Comparison of ENCODE assay signal across 1 cellular context in genomic region chr6:16276991-16277981, GRCh38.
A peak's percentile ranks its signal among the peaks of the same experiment; 100 is the strongest.
TF ChIP-seq lines count a peak whose summit lies in the region.

No MANE protein-coding gene starts in this region.

TF ChIP-seq in K562, 482 proteins besides CTCF, POLR2A, EP300 and RAD21 (continued from another document and continues in another):
- no peak for TF ChIP-seq PRDM10 (IDR thresholded peaks at IDR 0.05; ENCODE audit: partially characterized antibody)
- no peak for TF ChIP-seq COPS2 (conservative IDR thresholded peaks at IDR 0.05)
- TF ChIP-seq HES1 (IDR thresholded peaks at IDR 0.05; ENCODE audit: low read depth) = no peak
- no peak for TF ChIP-seq TRIM25 (IDR thresholded peaks at IDR 0.05; ENCODE audit: borderline replicate concordance)
- TF ChIP-seq EP400 (IDR thresholded peaks at IDR 0.05) = no peak
- TF ChIP-seq CREB5 (CRISPR knock-in tag; IDR thresholded peaks at IDR 0.05) = no peak
- no peak for TF ChIP-seq ZNF274 (IDR thresholded peaks at IDR 0.05; ENCODE audit: borderline replicate concordance, low read depth, low read length)
- TF ChIP-seq CLOCK (CRISPR knock-in tag; IDR thresholded peaks at IDR 0.05; ENCODE audit: borderline replicate concordance) = no peak
- TF ChIP-seq MIER1 (IDR thresholded peaks at IDR 0.05; ENCODE audit: low read depth) = no peak
- no peak for TF ChIP-seq KLF10 (CRISPR knock-in tag; IDR thresholded peaks at IDR 0.05)
- TF ChIP-seq SMARCA4 (IDR thresholded peaks at IDR 0.05) = peak; percentile 84
- no peak for TF ChIP-seq CEBPZ (IDR thresholded peaks at IDR 0.05; ENCODE audit: borderline replicate concordance, low read depth, low read length)
- no peak for TF ChIP-seq POU5F1 (IDR thresholded peaks at IDR 0.05; ENCODE audit: borderline replicate concordance, low read depth, low read length, partially characterized antibody)
- TF ChIP-seq ZBTB49 (CRISPR knock-in tag; IDR thresholded peaks at IDR 0.05; ENCODE audit: borderline replicate concordance) = no peak
- TF ChIP-seq GATA2 (CRISPR knock-in tag; IDR thresholded peaks at IDR 0.05) = no peak
- no peak for TF ChIP-seq PHF8 (IDR thresholded peaks at IDR 0.05; ENCODE audit: borderline replicate concordance, low read length)
- no peak for TF ChIP-seq FOXA1 (IDR thresholded peaks at IDR 0.05; ENCODE audit: borderline replicate concordance)
- no peak; the same call in 1 of the 2 replicates for TF ChIP-seq PML (IDR thresholded peaks at IDR 0.05; ENCODE audit: low read length)
- no peak for TF ChIP-seq CREBBP (IDR thresholded peaks at IDR 0.05; ENCODE audit: low read depth, low read length)
- no peak for TF ChIP-seq ZNF778 (CRISPR knock-in tag; IDR thresholded peaks at IDR 0.05)
- TF ChIP-seq SMARCB1 (IDR thresholded peaks at IDR 0.05; ENCODE audit: insufficient read length, low read depth) = no peak
- no peak for TF ChIP-seq NFATC3 (IDR thresholded peaks at IDR 0.05)
- TF ChIP-seq TAF1 (IDR thresholded peaks at IDR 0.05; ENCODE audit: control insufficient read depth, extremely low read depth, insufficient read depth, low read length, severe bottlenecking) = no peak
- no peak for TF ChIP-seq ZBTB17 (CRISPR knock-in tag; IDR thresholded peaks at IDR 0.05)
- no peak for TF ChIP-seq RREB1 (CRISPR knock-in tag; IDR thresholded peaks at IDR 0.05)
- no peak for TF ChIP-seq BRD9 (IDR thresholded peaks at IDR 0.05; ENCODE audit: low read depth, partially characterized antibody)
- TF ChIP-seq ZNF445 (CRISPR knock-in tag; IDR thresholded peaks at IDR 0.05; ENCODE audit: low read depth) = no peak
- TF ChIP-seq RHOXF2B (CRISPR knock-in tag; conservative IDR thresholded peaks at IDR 0.05) = no peak
- TF ChIP-seq MYBL2 (IDR thresholded peaks at IDR 0.05; ENCODE audit: low read depth) = no peak
- TF ChIP-seq MYBL2 (CRISPR knock-in tag; IDR thresholded peaks at IDR 0.05; ENCODE audit: borderline replicate concordance) = no peak
- TF ChIP-seq ZNF79 (CRISPR knock-in tag; IDR thresholded peaks at IDR 0.05; ENCODE audit: low read depth) = no peak
- TF ChIP-seq NONO (IDR thresholded peaks at IDR 0.05; ENCODE audit: low read depth in 2 of 2, low read length in 1 of 2) = no peak
- TF ChIP-seq E2F5 (CRISPR knock-in tag; IDR thresholded peaks at IDR 0.05) = no peak
- no peak for TF ChIP-seq PHF20 (IDR thresholded peaks at IDR 0.05; ENCODE audit: partially characterized antibody)
- no peak for TF ChIP-seq ZNF282 (CRISPR knock-in tag; IDR thresholded peaks at IDR 0.05)
- TF ChIP-seq HDGF (IDR thresholded peaks at IDR 0.05) = 0 out of 2 replicates have a peak, but pooled peaks have one; percentile 51
- TF ChIP-seq MCM2 (IDR thresholded peaks at IDR 0.05; ENCODE audit: low read depth) = no peak
